ENCODE assay signal across 18 cellular contexts in the genomic region with DNA sequence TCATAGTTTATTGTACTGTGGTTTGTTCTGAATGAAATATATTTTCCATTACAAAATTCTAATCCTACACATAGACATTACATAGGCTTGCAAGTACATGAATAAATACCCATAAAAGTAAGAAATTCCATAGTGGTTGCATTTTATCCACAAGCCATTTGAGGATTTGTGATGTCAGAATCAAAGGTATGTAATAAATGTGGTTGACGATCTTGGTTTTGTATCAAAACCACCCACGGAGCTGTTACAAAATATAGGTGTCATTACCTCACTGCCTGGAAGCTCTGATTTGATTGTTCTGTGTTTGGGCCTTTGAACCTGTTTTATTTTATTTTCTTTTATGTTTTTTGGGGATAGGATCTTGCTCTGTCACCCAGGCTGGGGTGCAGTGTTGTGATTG.
DNase-seq lines count a peak whose midpoint lies in the region; ATAC-seq and TF ChIP-seq lines count a peak whose summit lies in the region.
"Had no signal": no experiment of that assay in that cellular context is flagged by ENCODE, and none has a peak within 500 bp of the region (broad histone marks: within the 10 kb centered on the region; RNA-seq: fewer than 3 reads in every experiment).

No MANE protein-coding gene starts in this region.

- H3K36me3 Mint-ChIP-seq in T-helper 17 cell (ENCODE audit: low read depth), result peaks cover 2% of the 10 kb centered on the region
- no peaks in the 10 kb centered on the region for H3K36me3 Mint-ChIP-seq in immature natural killer cell
- H3K36me3 Mint-ChIP-seq: CD8-positive, alpha-beta memory T cell; IgD-negative memory B cell had no signal

- in situ Hi-C loops in astrocyte of the spinal cord (cut with HindIII; ENCODE audit: low sequenced_read_pairs), result no loop called here

- no peak overlapping the region for H3K9ac ChIP-seq in neural cell (ENCODE audit: low read length)

- TF ChIP-seq CTCF in astrocyte of the spinal cord (IDR thresholded peaks at IDR 0.05; ENCODE audit: low read depth, low read length), result no peak
- no peak for TF ChIP-seq CTCF in neural cell (IDR thresholded peaks at IDR 0.05; ENCODE audit: poor library complexity, severe bottlenecking)

- no peak for TF ChIP-seq RAD21 in neural cell (conservative IDR thresholded peaks at IDR 0.05)

- no peaks in the 10 kb centered on the region for H3K79me2 ChIP-seq in neural cell (replicated peaks; ENCODE audit: insufficient read depth, low read length)

- peak overlapping the region; percentile 96 for H3K27ac ChIP-seq in neural cell (ENCODE audit: low read length)
- H3K27ac ChIP-seq: C4-2B, Peyer's patch had no signal

- H3K9me3 Mint-ChIP-seq in immature natural killer cell, result peaks cover 2 to 10% (median 8%) of the 10 kb centered on the region in 6 donors
- H3K9me3 Mint-ChIP-seq: H9 had no signal

- no peak for ATAC-seq in T-helper 17 cell
- no peak for ATAC-seq in HG03108 (IDR thresholded peaks at IDR 0.05; ENCODE audit: unreplicated experiment)
- ATAC-seq in HG03342 (IDR thresholded peaks at IDR 0.05; ENCODE audit: unreplicated experiment), result no peak

- H3K36me3 ChIP-seq in neural cell (ENCODE audit: insufficient read depth, low read length), result no peaks in the 10 kb centered on the region
- H3K36me3 ChIP-seq: Peyer's patch had no signal

- H3K27me3 ChIP-seq in neural cell (ENCODE audit: insufficient read depth, low read depth, low read length), result no peaks in the 10 kb centered on the region
- H3K27me3 ChIP-seq: Peyer's patch had no signal

- peak overlapping the region; percentile 81 for H3K4me2 ChIP-seq in neural cell (ENCODE audit: low read length)

- H3K4me3 Mint-ChIP-seq in T-helper 17 cell (no peak overlapping the region), immature natural killer cell (no peak overlapping the region)
- H3K4me3 Mint-ChIP-seq: CD8-positive, alpha-beta memory T cell; H9; HFFc6; IgD-negative memory B cell had no signal

- H3K27ac Mint-ChIP-seq in T-helper 17 cell, result peak overlapping the region; percentile 54
- no peak overlapping the region for H3K27ac Mint-ChIP-seq in immature natural killer cell
- H3K27ac Mint-ChIP-seq: CD8-positive, alpha-beta memory T cell; H9; HFFc6; IgD-negative memory B cell had no signal

- no peak for TF ChIP-seq EP300 in neural cell (conservative IDR thresholded peaks at IDR 0.05; ENCODE audit: poor library complexity, severe bottlenecking)

- H3K9me3 ChIP-seq in T-helper 17 cell (ENCODE audit: control insufficient read depth, low read length, poor library complexity, severe bottlenecking), result no peaks in the 10 kb centered on the region
- no peaks in the 10 kb centered on the region for H3K9me3 ChIP-seq in neural cell (ENCODE audit: low read length)
- H3K9me3 ChIP-seq: Peyer's patch had no signal

- H4K20me1 ChIP-seq in neural cell (ENCODE audit: insufficient read depth), result no peaks in the 10 kb centered on the region

- DNase-seq in EH (ENCODE audit: low read depth) (peak; percentile 4), T-helper 17 cell (no peak), astrocyte of the spinal cord (ENCODE audit: low read depth, low spot score) (peak; percentile 67), T-helper 9 cell (no peak), immature natural killer cell (no peak)
- DNase-seq: CD8-positive, alpha-beta memory T cell; H9; HFFc6; NCI-H1694; NCI-H2081; NCI-H2171 treated with DMSO at 0.1 percent for 48 hours; NCI-H524 treated with DMSO at 0.1 percent for 48 hours; Peyer's patch had no signal

- no peak overlapping the region for H3K4me3 ChIP-seq in astrocyte of the spinal cord (ENCODE audit: low read depth, low read length)
- no peak overlapping the region for H3K4me3 ChIP-seq in neural cell (ENCODE audit: low read length)
- H3K4me3 ChIP-seq: Peyer's patch had no signal

- H3K27me3 Mint-ChIP-seq in T-helper 17 cell (peaks cover 4% of the 10 kb centered on the region), immature natural killer cell (ENCODE audit: low read depth in 3 of 3) (no peaks in the 10 kb centered on the region)
- H3K27me3 Mint-ChIP-seq: IgD-negative memory B cell had no signal

- H3F3A ChIP-seq in neural cell (ENCODE audit: insufficient read depth, low read length, poor library complexity, severe bottlenecking), result peaks cover 17% of the 10 kb centered on the region

- peaks cover 3% of the 10 kb centered on the region for H3K4me1 Mint-ChIP-seq in T-helper 17 cell
- no peaks in the 10 kb centered on the region for H3K4me1 Mint-ChIP-seq in immature natural killer cell
- H3K4me1 Mint-ChIP-seq: CD8-positive, alpha-beta memory T cell; IgD-negative memory B cell had no signal

- peak overlapping the region; percentile 41 for H2AFZ ChIP-seq in neural cell (ENCODE audit: low read depth, low read length)

- H3K9me2 ChIP-seq in neural cell (ENCODE audit: insufficient read depth, low read length), result no peaks in the 10 kb centered on the region

TF ChIP-seq in neural cell, 6 proteins besides CTCF, POLR2A, EP300 and RAD21:
- TF ChIP-seq SMC3 (conservative IDR thresholded peaks at IDR 0.05; ENCODE audit: poor library complexity) (no peak), EZH2 (IDR thresholded peaks at IDR 0.05; ENCODE audit: borderline replicate concordance, insufficient read depth, low read length, poor library complexity, severe bottlenecking) (no peak), POLR2AphosphoS5 (IDR thresholded peaks at IDR 0.05) (no peak), MXI1 (conservative IDR thresholded peaks at IDR 0.05; ENCODE audit: poor library complexity, severe bottlenecking) (no peak), TAF1 (IDR thresholded peaks at IDR 0.05; ENCODE audit: low read depth) (no peak)
- TF ChIP-seq, protein P1, sequence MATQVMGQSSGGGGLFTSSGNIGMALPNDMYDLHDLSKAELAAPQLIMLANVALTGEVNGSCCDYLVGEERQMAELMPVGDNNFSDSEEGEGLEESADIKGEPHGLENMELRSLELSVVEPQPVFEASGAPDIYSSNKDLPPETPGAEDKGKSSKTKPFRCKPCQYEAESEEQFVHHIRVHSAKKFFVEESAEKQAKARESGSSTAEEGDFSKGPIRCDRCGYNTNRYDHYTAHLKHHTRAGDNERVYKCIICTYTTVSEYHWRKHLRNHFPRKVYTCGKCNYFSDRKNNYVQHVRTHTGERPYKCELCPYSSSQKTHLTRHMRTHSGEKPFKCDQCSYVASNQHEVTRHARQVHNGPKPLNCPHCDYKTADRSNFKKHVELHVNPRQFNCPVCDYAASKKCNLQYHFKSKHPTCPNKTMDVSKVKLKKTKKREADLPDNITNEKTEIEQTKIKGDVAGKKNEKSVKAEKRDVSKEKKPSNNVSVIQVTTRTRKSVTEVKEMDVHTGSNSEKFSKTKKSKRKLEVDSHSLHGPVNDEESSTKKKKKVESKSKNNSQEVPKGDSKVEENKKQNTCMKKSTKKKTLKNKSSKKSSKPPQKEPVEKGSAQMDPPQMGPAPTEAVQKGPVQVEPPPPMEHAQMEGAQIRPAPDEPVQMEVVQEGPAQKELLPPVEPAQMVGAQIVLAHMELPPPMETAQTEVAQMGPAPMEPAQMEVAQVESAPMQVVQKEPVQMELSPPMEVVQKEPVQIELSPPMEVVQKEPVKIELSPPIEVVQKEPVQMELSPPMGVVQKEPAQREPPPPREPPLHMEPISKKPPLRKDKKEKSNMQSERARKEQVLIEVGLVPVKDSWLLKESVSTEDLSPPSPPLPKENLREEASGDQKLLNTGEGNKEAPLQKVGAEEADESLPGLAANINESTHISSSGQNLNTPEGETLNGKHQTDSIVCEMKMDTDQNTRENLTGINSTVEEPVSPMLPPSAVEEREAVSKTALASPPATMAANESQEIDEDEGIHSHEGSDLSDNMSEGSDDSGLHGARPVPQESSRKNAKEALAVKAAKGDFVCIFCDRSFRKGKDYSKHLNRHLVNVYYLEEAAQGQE (IDR thresholded peaks at IDR 0.05; ENCODE audit: borderline replicate concordance), result no peak

Comparison
In these comparisons a context has a peak if more than half of its experiments do, and no peak if none do; other contexts are left out.
1. DNase-seq: peak in EH (single experiment) and astrocyte of the spinal cord (single experiment); none in T-helper 17 cell (0 of 3), T-helper 9 cell (single experiment) and immature natural killer cell (0 of 3).